Comparison of ENCODE assay signal across 13 cellular contexts in the genomic region with DNA sequence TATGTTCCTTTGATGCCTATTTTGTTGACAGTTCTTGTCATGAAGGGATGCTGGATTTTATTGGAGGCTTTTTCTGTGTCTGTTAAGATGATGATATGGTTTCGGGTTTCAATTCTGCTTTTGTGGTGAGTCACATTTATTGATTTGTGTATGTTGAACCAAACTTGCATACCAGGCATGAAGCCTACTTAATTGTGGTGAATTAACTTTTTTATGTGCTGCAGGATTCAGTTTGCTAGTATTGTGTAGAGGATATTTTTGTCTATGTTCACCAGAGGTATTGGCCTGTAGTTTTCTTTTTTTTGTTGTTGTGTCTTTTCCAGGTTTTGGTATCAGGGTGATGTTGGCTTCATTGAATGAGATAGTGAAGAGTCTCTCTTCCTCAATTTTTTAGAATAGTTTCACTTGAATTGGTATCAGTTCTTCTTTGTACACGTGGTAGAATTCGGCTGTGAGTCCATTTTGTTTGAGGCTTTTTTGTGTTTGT.
DNase-seq lines count a peak whose midpoint lies in the region; ATAC-seq and TF ChIP-seq lines count a peak whose summit lies in the region.
"Had no signal": no experiment of that assay in that cellular context is flagged by ENCODE, and none has a peak within 500 bp of the region (broad histone marks: within the 10 kb centered on the region; RNA-seq: fewer than 3 reads in every experiment).

No MANE protein-coding gene starts in this region.

- H3K4me2 ChIP-seq in OCI-LY1 (ENCODE audit: low read length), result no peak overlapping the region
- H3K4me2 ChIP-seq in neural progenitor cell, result no peak overlapping the region

- H3K4me3 Mint-ChIP-seq in neural progenitor cell, result no peak overlapping the region
- H3K4me3 Mint-ChIP-seq: activated T-helper 1 cell treated with anti-CD3 and anti-CD28 coated beads, Interleukin-12 subunit alpha, Interleukin-12 subunit beta, Interleukin-2, Interleukin-4 antibody, amounts not matched to agents 30 ng/mL and 10 ng/mL and 1 ng/mL, durations not matched to agents 14 hours and 24 hours and 36 hours had no signal

- H3K36me3 ChIP-seq in OCI-LY1 (ENCODE audit: insufficient read depth, low read length) (no peaks in the 10 kb centered on the region), mucosa of descending colon (ENCODE audit: low read depth) (no peaks in the 10 kb centered on the region), neural progenitor cell (no peaks in the 10 kb centered on the region)

- TF ChIP-seq CTCF in OCI-LY1 (IDR thresholded peaks at IDR 0.05; ENCODE audit: low read length), result no peak
- no peak for TF ChIP-seq CTCF in mucosa of descending colon (IDR thresholded peaks at IDR 0.05)
- no peak for TF ChIP-seq CTCF in neural progenitor cell (IDR thresholded peaks at IDR 0.05)

- intact Hi-C loops in mucosa of descending colon (cut with DNase I, micrococcal nuclease), result no loop called here

- H3K36me3 Mint-ChIP-seq in neural progenitor cell, result no peaks in the 10 kb centered on the region

- H3K27me3 ChIP-seq in OCI-LY1 (ENCODE audit: insufficient read depth, low read length), result no peaks in the 10 kb centered on the region
- no peaks in the 10 kb centered on the region for H3K27me3 ChIP-seq in neural progenitor cell

- no peak overlapping the region for H3K27ac Mint-ChIP-seq in neural progenitor cell
- H3K27ac Mint-ChIP-seq: activated T-helper 1 cell treated with anti-CD3 and anti-CD28 coated beads, Interleukin-12 subunit alpha, Interleukin-12 subunit beta, Interleukin-2, Interleukin-4 antibody, amounts not matched to agents 30 ng/mL and 10 ng/mL and 1 ng/mL, durations not matched to agents 14 hours and 24 hours and 36 hours had no signal

- H3F3A ChIP-seq in OCI-LY1 (ENCODE audit: insufficient read depth, low read length), result no peaks in the 10 kb centered on the region
- no peaks in the 10 kb centered on the region for H3F3A ChIP-seq in neural progenitor cell (ENCODE audit: low read depth)

- H3K4me3 ChIP-seq in OCI-LY1 (ENCODE audit: low read depth, low read length, poor library complexity, severe bottlenecking) (no peak overlapping the region), mucosa of descending colon (no peak overlapping the region), neural progenitor cell (no peak overlapping the region)

- no peaks in the 10 kb centered on the region for H3K9me2 ChIP-seq in OCI-LY1 (ENCODE audit: low read depth, low read length)

- H3K4me1 Mint-ChIP-seq in neural progenitor cell, result no peaks in the 10 kb centered on the region

- H3K79me2 ChIP-seq in OCI-LY1 (ENCODE audit: insufficient read depth, low read length), result no peaks in the 10 kb centered on the region
- H3K79me2 ChIP-seq in neural progenitor cell (ENCODE audit: low read depth), result no peaks in the 10 kb centered on the region

- peak; percentile 88 for ATAC-seq in GM18511 (IDR thresholded peaks at IDR 0.05; ENCODE audit: unreplicated experiment)
- ATAC-seq in GM21423 (IDR thresholded peaks at IDR 0.05; ENCODE audit: unreplicated experiment), result peak; percentile 89
- peak; percentile 94 for ATAC-seq in HG03135 (IDR thresholded peaks at IDR 0.05; ENCODE audit: unreplicated experiment)
- no peak for ATAC-seq in mucosa of descending colon
- ATAC-seq: SK-N-SH treated with all-trans-retinoic acid at 6 μM for 48 hours had no signal

- no peaks in the 10 kb centered on the region for H3K27me3 Mint-ChIP-seq in neural progenitor cell (ENCODE audit: insufficient read depth, low read depth)

- H3K9me3 ChIP-seq in OCI-LY1 (ENCODE audit: low read length), result no peaks in the 10 kb centered on the region
- H3K9me3 ChIP-seq in mucosa of descending colon, result no peaks in the 10 kb centered on the region
- no peaks in the 10 kb centered on the region for H3K9me3 ChIP-seq in neural progenitor cell (ENCODE audit: low read depth)

- H3K4me1 ChIP-seq in OCI-LY1 (ENCODE audit: insufficient read depth, low read length, severe bottlenecking) (peaks cover 9% of the 10 kb centered on the region), mucosa of descending colon (ENCODE audit: low read depth) (no peaks in the 10 kb centered on the region), neural progenitor cell (no peaks in the 10 kb centered on the region)

- no peak overlapping the region for H3K9ac ChIP-seq in OCI-LY1 (ENCODE audit: low read length)
- no peak overlapping the region for H3K9ac ChIP-seq in neural progenitor cell

- H2AFZ ChIP-seq in OCI-LY1 (ENCODE audit: low read length) (no peak overlapping the region), neural progenitor cell (replicated peaks) (no peak overlapping the region)

- H3K27ac ChIP-seq in OCI-LY1 (ENCODE audit: low read depth, low read length, poor library complexity, severe bottlenecking) (peak overlapping the region; percentile 40), neural progenitor cell (no peak overlapping the region)

- no peak for DNase-seq in LoVo (ENCODE audit: low spot score)
- DNase-seq in mucosa of descending colon, result no peak
- no peak for DNase-seq in EL
- DNase-seq in neural progenitor cell (ENCODE audit: low spot score), result no peak
- DNase-seq: KG1; retina; stimulated activated naive CD4-positive, alpha-beta T cell had no signal

- peaks cover 12% of the 10 kb centered on the region for H3K9me3 Mint-ChIP-seq in neural progenitor cell

- no peaks in the 10 kb centered on the region for H4K20me1 ChIP-seq in OCI-LY1 (ENCODE audit: insufficient read depth, low read length)
- H4K20me1 ChIP-seq in neural progenitor cell (ENCODE audit: low read depth), result no peaks in the 10 kb centered on the region
